15 cellular contexts compared by ENCODE assay signal in the genomic region with DNA sequence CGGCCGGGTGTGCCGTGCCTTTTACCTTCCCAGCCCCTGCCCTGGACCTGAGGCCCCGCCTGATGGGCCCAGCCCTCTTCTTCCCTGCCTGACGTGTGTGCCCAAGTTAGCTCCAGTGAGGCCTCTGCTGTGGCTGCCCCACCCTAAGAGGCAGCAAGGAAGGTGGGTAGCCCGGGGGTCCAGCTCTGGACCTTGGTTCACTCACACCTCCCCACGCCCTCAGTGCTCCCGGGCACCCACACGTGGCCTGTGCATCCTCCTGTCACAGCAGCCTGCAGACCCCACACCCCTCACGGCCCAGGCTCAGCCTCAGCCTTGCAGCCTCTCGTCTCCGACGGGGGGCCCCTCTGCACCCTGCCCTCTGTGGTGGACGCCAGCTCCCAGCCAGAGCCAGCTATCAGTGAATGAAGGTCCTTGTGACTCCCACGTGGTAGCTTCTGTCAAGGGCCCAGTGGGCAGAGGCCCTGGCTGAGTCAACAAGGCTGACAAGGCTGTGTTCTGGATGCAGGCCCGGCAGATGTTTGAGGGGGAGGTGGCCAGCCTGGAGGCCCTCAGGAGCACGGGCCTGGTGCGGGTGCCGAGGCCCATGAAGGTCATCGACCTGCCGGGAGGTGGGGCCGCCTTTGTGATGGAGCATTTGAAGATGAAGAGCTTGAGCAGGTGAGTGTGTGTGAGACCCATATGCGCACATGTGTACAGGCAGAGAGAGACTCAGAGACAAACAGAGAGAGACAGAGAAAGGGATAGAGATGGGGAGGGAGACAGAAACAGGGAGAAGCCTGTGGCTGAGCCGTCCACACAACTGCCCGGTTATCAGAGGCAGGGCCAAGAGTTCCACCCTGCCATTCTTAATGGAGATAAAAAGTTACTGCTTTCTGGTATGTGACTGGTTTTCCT. TPM values are rescaled to one million over a fixed set of nuclear protein-coding genes. Genes with fewer than 3 reads are reported as not detected.
A peak's percentile ranks its signal among the peaks of the same experiment; 100 is the strongest.
DNase-seq lines count a peak whose midpoint lies in the region; ATAC-seq and TF ChIP-seq lines count a peak whose summit lies in the region.
"Had no signal": no experiment of that assay in that cellular context is flagged by ENCODE, and none has a peak within 500 bp of the region (broad histone marks: within the 10 kb centered on the region; RNA-seq: fewer than 3 reads in every experiment).

No MANE protein-coding gene starts in this region.

- POLR2A ChIA-PET in naive thymus-derived CD8-positive, alpha-beta T cell (lab: Charles Lee), result interaction anchor here (0.8 kb wide), 1 partner anchor 22 kb away, joined by 3 read pairs; the partner anchor contains the start of gene FN3KRP

- DNase-seq in stimulated activated naive CD8-positive, alpha-beta T cell treated with anti-CD3 and anti-CD28 coated beads, Interleukin-15, amount 100 ng/mL, for 72 hours, result no peak
- no peak for DNase-seq in stimulated activated naive CD8-positive, alpha-beta T cell treated with anti-CD3 and anti-CD28 coated beads, Interleukin-15, Interleukin-2, amounts not matched to agents 100 U/mL and 50 U/mL, for 24 hours
- DNase-seq in Right ventricle myocardium superior, result peak; percentile 87
- no peak for DNase-seq in neural crest cell (ENCODE audit: low read depth, low spot score)
- no peak for DNase-seq in naive thymus-derived CD8-positive, alpha-beta T cell
- no peak for DNase-seq in cortex of kidney (lab: John Stamatoyannopoulos, UW)
- DNase-seq in activated T-helper 2 cell treated with anti-CD3 and anti-CD28 coated beads, Interferon-gamma antibody, Interleukin-2, Interleukin-4, amounts not matched to agents 10 μg/mL and 5 μg/mL and 100 μg/mL, durations not matched to agents 14 hours and 24 hours and 36 hours (ENCODE audit: low spot score), result no peak
- DNase-seq: activated B cell treated with CpG ODN at 0.5 μM for 24 hours; activated T-cell treated with anti-CD3 and anti-CD28 coated beads, Interleukin-2, amount 50 U/mL, for 24 hours; brain microvascular endothelial cell; islet precursor cell; NCI-H226; RPMI8226; stimulated activated CD4-positive, alpha-beta T cell treated with anti-CD3 and anti-CD28 coated beads, Interleukin-2, amount 100 ng/mL, for 48 hours had no signal

- H3K27me3 Mint-ChIP-seq in stimulated activated naive CD8-positive, alpha-beta T cell treated with anti-CD3 and anti-CD28 coated beads, Interleukin-15, amount 100 ng/mL, for 72 hours, result peaks cover 6% of the 10 kb centered on the region
- no peaks in the 10 kb centered on the region for H3K27me3 Mint-ChIP-seq in neural crest cell (ENCODE audit: low read depth)
- no peaks in the 10 kb centered on the region for H3K27me3 Mint-ChIP-seq in naive thymus-derived CD8-positive, alpha-beta T cell
- no peaks in the 10 kb centered on the region for H3K27me3 Mint-ChIP-seq in activated T-helper 2 cell treated with anti-CD3 and anti-CD28 coated beads, Interferon-gamma antibody, Interleukin-2, Interleukin-4, amounts not matched to agents 10 μg/mL and 5 μg/mL and 100 μg/mL, durations not matched to agents 14 hours and 24 hours and 36 hours (ENCODE audit: low read depth)
- H3K27me3 Mint-ChIP-seq: activated T-cell treated with anti-CD3 and anti-CD28 coated beads, Interleukin-2, amount 50 U/mL, for 24 hours had no signal

- H3K4me1 Mint-ChIP-seq in stimulated activated naive CD8-positive, alpha-beta T cell treated with anti-CD3 and anti-CD28 coated beads, Interleukin-15, amount 100 ng/mL, for 72 hours, result peaks cover 8% of the 10 kb centered on the region
- H3K4me1 Mint-ChIP-seq in neural crest cell, result no peaks in the 10 kb centered on the region
- peaks cover 0 to 9% (median 2%) of the 10 kb centered on the region in 4 donors for H3K4me1 Mint-ChIP-seq in naive thymus-derived CD8-positive, alpha-beta T cell
- H3K4me1 Mint-ChIP-seq in activated T-helper 2 cell treated with anti-CD3 and anti-CD28 coated beads, Interferon-gamma antibody, Interleukin-2, Interleukin-4, amounts not matched to agents 10 μg/mL and 5 μg/mL and 100 μg/mL, durations not matched to agents 14 hours and 24 hours and 36 hours (ENCODE audit: low read depth), result no peaks in the 10 kb centered on the region

- H3K36me3 Mint-ChIP-seq in neural crest cell (ENCODE audit: low read depth), result peaks cover 36% of the 10 kb centered on the region
- H3K36me3 Mint-ChIP-seq in naive thymus-derived CD8-positive, alpha-beta T cell, result peaks cover 23 to 37% (median 27%) of the 10 kb centered on the region in 3 donors
- peaks cover 43% of the 10 kb centered on the region for H3K36me3 Mint-ChIP-seq in activated T-helper 2 cell treated with anti-CD3 and anti-CD28 coated beads, Interferon-gamma antibody, Interleukin-2, Interleukin-4, amounts not matched to agents 10 μg/mL and 5 μg/mL and 100 μg/mL, durations not matched to agents 14 hours and 24 hours and 36 hours (ENCODE audit: low read depth)

- H3K9me3 Mint-ChIP-seq in stimulated activated naive CD8-positive, alpha-beta T cell treated with anti-CD3 and anti-CD28 coated beads, Interleukin-15, amount 100 ng/mL, for 72 hours, result peaks cover 15 to 18% of the 10 kb centered on the region in 2 donors
- peaks cover 14% of the 10 kb centered on the region for H3K9me3 Mint-ChIP-seq in neural crest cell
- H3K9me3 Mint-ChIP-seq in naive thymus-derived CD8-positive, alpha-beta T cell, result peaks cover 0 to 17% (median 5%) of the 10 kb centered on the region in 9 donors
- peaks cover 25% of the 10 kb centered on the region for H3K9me3 Mint-ChIP-seq in activated T-helper 2 cell treated with anti-CD3 and anti-CD28 coated beads, Interferon-gamma antibody, Interleukin-2, Interleukin-4, amounts not matched to agents 10 μg/mL and 5 μg/mL and 100 μg/mL, durations not matched to agents 14 hours and 24 hours and 36 hours

- no peak overlapping the region for H3K27ac Mint-ChIP-seq in stimulated activated naive CD8-positive, alpha-beta T cell treated with anti-CD3 and anti-CD28 coated beads, Interleukin-15, amount 100 ng/mL, for 72 hours
- no peak overlapping the region for H3K27ac Mint-ChIP-seq in neural crest cell (ENCODE audit: unreplicated experiment)
- H3K27ac Mint-ChIP-seq in naive thymus-derived CD8-positive, alpha-beta T cell, result peak overlapping the region in 1 of 10 donors; percentile 62
- no peak overlapping the region for H3K27ac Mint-ChIP-seq in activated T-helper 2 cell treated with anti-CD3 and anti-CD28 coated beads, Interferon-gamma antibody, Interleukin-2, Interleukin-4, amounts not matched to agents 10 μg/mL and 5 μg/mL and 100 μg/mL, durations not matched to agents 14 hours and 24 hours and 36 hours
- H3K27ac Mint-ChIP-seq: activated B cell treated with CpG ODN at 0.5 μM for 24 hours; activated T-cell treated with anti-CD3 and anti-CD28 coated beads, Interleukin-2, amount 50 U/mL, for 24 hours had no signal

- intact Hi-C loops in Right ventricle myocardium superior (cut with DNase I), result no loop called here
- intact Hi-C loops in activated T-helper 2 cell treated with anti-CD3 and anti-CD28 coated beads, Interferon-gamma antibody, Interleukin-2, Interleukin-4, amounts not matched to agents 10 μg/mL and 5 μg/mL and 100 μg/mL, durations not matched to agents 14 hours and 24 hours and 36 hours (cut with micrococcal nuclease), result no loop called here

- TF ChIP-seq CTCF in neural crest cell (conservative IDR thresholded peaks at IDR 0.05), result no peak

- no peak overlapping the region for H3K4me3 Mint-ChIP-seq in stimulated activated naive CD8-positive, alpha-beta T cell treated with anti-CD3 and anti-CD28 coated beads, Interleukin-15, amount 100 ng/mL, for 72 hours
- peak overlapping the region; percentile 31 for H3K4me3 Mint-ChIP-seq in neural crest cell
- no peak overlapping the region for H3K4me3 Mint-ChIP-seq in naive thymus-derived CD8-positive, alpha-beta T cell
- H3K4me3 Mint-ChIP-seq in activated T-helper 2 cell treated with anti-CD3 and anti-CD28 coated beads, Interferon-gamma antibody, Interleukin-2, Interleukin-4, amounts not matched to agents 10 μg/mL and 5 μg/mL and 100 μg/mL, durations not matched to agents 14 hours and 24 hours and 36 hours (ENCODE audit: low read depth), result no peak overlapping the region
- H3K4me3 Mint-ChIP-seq: activated B cell treated with CpG ODN at 0.5 μM for 24 hours; activated T-cell treated with anti-CD3 and anti-CD28 coated beads, Interleukin-2, amount 50 U/mL, for 24 hours had no signal

- ATAC-seq in stimulated activated naive CD8-positive, alpha-beta T cell treated with anti-CD3 and anti-CD28 coated beads, Interleukin-15, amount 100 ng/mL, for 72 hours, result peak; percentile 11
- no peak for ATAC-seq in stimulated activated naive CD8-positive, alpha-beta T cell treated with anti-CD3 and anti-CD28 coated beads, Interleukin-15, Interleukin-2, amounts not matched to agents 100 U/mL and 50 U/mL, for 24 hours
- ATAC-seq in Right ventricle myocardium superior (ENCODE audit: poor library complexity) (peak; percentile 87), esophagus mucosa (no peak)
- ATAC-seq in naive thymus-derived CD8-positive, alpha-beta T cell, result no peak

RNA-seq across cellular contexts. Expression of gene FN3K, which starts 2.8 kb away (rescaled TPM):
- total RNA-seq in Right ventricle myocardium superior (80.2 TPM), neural crest cell (21.7 and 23.8 TPM in 2 replicates), esophagus mucosa (3.2 TPM)
- total RNA-seq in naive thymus-derived CD8-positive, alpha-beta T cell, result 10 to 100 TPM; 10.3 to 12.7 TPM
- polyA plus RNA-seq in naive thymus-derived CD8-positive, alpha-beta T cell, result under 1 TPM; 0.40 to 0.88 (median 0.43) TPM
- 3.6 and 4.0 TPM in 2 replicates for total RNA-seq in activated T-helper 2 cell treated with anti-CD3 and anti-CD28 coated beads, Interferon-gamma antibody, Interleukin-2, Interleukin-4, amounts not matched to agents 10 μg/mL and 5 μg/mL and 100 μg/mL, durations not matched to agents 14 hours and 24 hours and 36 hours

RNA-seq across cellular contexts. Expression of gene TBCD, which starts 13.6 kb away (rescaled TPM):
- total RNA-seq in Right ventricle myocardium superior, result 45.1 TPM
- total RNA-seq in neural crest cell, result 155 and 166 TPM in 2 replicates
- total RNA-seq in naive thymus-derived CD8-positive, alpha-beta T cell, result 100 to 1,000 TPM; 155 to 170 TPM
- polyA plus RNA-seq in naive thymus-derived CD8-positive, alpha-beta T cell, result 10 to 100 TPM; 41.2 to 91.9 (median 53.9) TPM
- total RNA-seq in esophagus mucosa, result 55.5 TPM
- total RNA-seq in activated T-helper 2 cell treated with anti-CD3 and anti-CD28 coated beads, Interferon-gamma antibody, Interleukin-2, Interleukin-4, amounts not matched to agents 10 μg/mL and 5 μg/mL and 100 μg/mL, durations not matched to agents 14 hours and 24 hours and 36 hours, result 120 and 125 TPM in 2 replicates

RNA-seq across cellular contexts. Expression of gene FN3KRP, which starts 21.7 kb away (rescaled TPM):
- total RNA-seq in Right ventricle myocardium superior (13.2 TPM), neural crest cell (44.1 and 44.4 TPM in 2 replicates), esophagus mucosa (18.2 TPM)
- total RNA-seq in naive thymus-derived CD8-positive, alpha-beta T cell, result 10 to 100 TPM; 42.8 to 43.6 TPM
- polyA plus RNA-seq in naive thymus-derived CD8-positive, alpha-beta T cell, result 10 to 100 TPM; 28.6 to 46.2 (median 33.9) TPM
- total RNA-seq in activated T-helper 2 cell treated with anti-CD3 and anti-CD28 coated beads, Interferon-gamma antibody, Interleukin-2, Interleukin-4, amounts not matched to agents 10 μg/mL and 5 μg/mL and 100 μg/mL, durations not matched to agents 14 hours and 24 hours and 36 hours, result 39.6 and 42.3 TPM in 2 replicates

RNA-seq across cellular contexts. Expression of gene RAB40B, which starts 39.7 kb away (rescaled TPM):
- total RNA-seq in Right ventricle myocardium superior (20.7 TPM), neural crest cell (5.6 and 8.9 TPM in 2 replicates), esophagus mucosa (6.6 TPM)
- total RNA-seq in naive thymus-derived CD8-positive, alpha-beta T cell, result 1 to 10 TPM; 5.0 to 6.1 TPM
- 1 to 10 TPM; 1.4 to 2.7 (median 1.7) TPM for polyA plus RNA-seq in naive thymus-derived CD8-positive, alpha-beta T cell
- total RNA-seq in activated T-helper 2 cell treated with anti-CD3 and anti-CD28 coated beads, Interferon-gamma antibody, Interleukin-2, Interleukin-4, amounts not matched to agents 10 μg/mL and 5 μg/mL and 100 μg/mL, durations not matched to agents 14 hours and 24 hours and 36 hours, result 4.8 and 5.4 TPM in 2 replicates

Comparison
In these comparisons a context has a peak if more than half of its experiments do, and no peak if none do; other contexts are left out.
1. ATAC-seq: peak in stimulated activated naive CD8-positive, alpha-beta T cell treated with anti-CD3 and anti-CD28 coated beads, Interleukin-15, amount 100 ng/mL, for 72 hours (single experiment) and Right ventricle myocardium superior (single experiment); none in stimulated activated naive CD8-positive, alpha-beta T cell treated with anti-CD3 and anti-CD28 coated beads, Interleukin-15, Interleukin-2, amounts not matched to agents 100 U/mL and 50 U/mL, for 24 hours (single experiment), naive thymus-derived CD8-positive, alpha-beta T cell (0 of 2) and esophagus mucosa (single experiment).